ENCODE assay signal across 16 cellular contexts in genomic region chr17:27216836-27217235, GRCh38.
DNase-seq lines count a peak whose midpoint lies in the region; ATAC-seq and TF ChIP-seq lines count a peak whose summit lies in the region.
"Had no signal": no experiment of that assay in that cellular context is flagged by ENCODE, and none has a peak within 500 bp of the region (broad histone marks: within the 10 kb centered on the region; RNA-seq: fewer than 3 reads in every experiment).

No MANE protein-coding gene starts in this region.

- no peak for TF ChIP-seq CTCF in lower lobe of right lung (IDR thresholded peaks at IDR 0.05)

- DNase-seq in CD1c-positive myeloid dendritic cell (ENCODE audit: extremely low spot score) (peak; percentile 81), NOMO-1 treated with dmso at 0.1 percent for 144 hours (lab: John Stamatoyannopoulos, UW; ENCODE audit: unreplicated experiment) (peak; percentile 44), lower lobe of right lung (no peak), HK-2 (ENCODE audit: unreplicated experiment) (no peak), Ammon's horn (ENCODE audit: low spot score) (no peak)
- DNase-seq in activated CD8-positive, alpha-beta memory T cell treated with anti-CD3 and anti-CD28 coated beads for 24 hours: no peak
- DNase-seq: effector memory CD8-positive, alpha-beta T cell; NCI-H1092 treated with DMSO at 0.1 percent for 48 hours; NCI-H345; PC-9; right cardiac atrium; WERI-Rb-1 had no signal

- no peaks in the 10 kb centered on the region for H3K9me3 ChIP-seq in lower lobe of right lung

- H3K36me3 ChIP-seq in lower lobe of right lung: no peaks in the 10 kb centered on the region
- H3K36me3 ChIP-seq: WERI-Rb-1 had no signal

- H3K27ac ChIP-seq in lower lobe of right lung: no peak overlapping the region
- H3K27ac ChIP-seq: PC-9, WERI-Rb-1 had no signal

- intact Hi-C loops in lower lobe of right lung (cut with DNase I): no loop called here

- no peaks in the 10 kb centered on the region for H3K4me1 ChIP-seq in lower lobe of right lung

- no peaks in the 10 kb centered on the region for H3K27me3 ChIP-seq in lower lobe of right lung (ENCODE audit: low read depth)

- no peak overlapping the region for H3K4me3 ChIP-seq in lower lobe of right lung
- H3K4me3 ChIP-seq: PC-9 had no signal

- ATAC-seq in GM19351 (IDR thresholded peaks at IDR 0.05; ENCODE audit: unreplicated experiment): peak; percentile 18
- ATAC-seq in lower lobe of right lung: peak; percentile 49 to 58
- ATAC-seq in HG03108 (IDR thresholded peaks at IDR 0.05; ENCODE audit: unreplicated experiment): no peak
- ATAC-seq: HepG2, right cardiac atrium, SK-N-SH treated with all-trans-retinoic acid at 6 μM for 48 hours had no signal

Comparison
In these comparisons a context has a peak if more than half of its experiments do, and no peak if none do; other contexts are left out.
1. DNase-seq: peak in CD1c-positive myeloid dendritic cell (single experiment) and NOMO-1 treated with dmso at 0.1 percent for 144 hours (single experiment); none in lower lobe of right lung (single experiment), HK-2 (single experiment), activated CD8-positive, alpha-beta memory T cell treated with anti-CD3 and anti-CD28 coated beads for 24 hours (single experiment) and Ammon's horn (single experiment).